1 cellular context compared by ENCODE assay signal in the genomic region with DNA sequence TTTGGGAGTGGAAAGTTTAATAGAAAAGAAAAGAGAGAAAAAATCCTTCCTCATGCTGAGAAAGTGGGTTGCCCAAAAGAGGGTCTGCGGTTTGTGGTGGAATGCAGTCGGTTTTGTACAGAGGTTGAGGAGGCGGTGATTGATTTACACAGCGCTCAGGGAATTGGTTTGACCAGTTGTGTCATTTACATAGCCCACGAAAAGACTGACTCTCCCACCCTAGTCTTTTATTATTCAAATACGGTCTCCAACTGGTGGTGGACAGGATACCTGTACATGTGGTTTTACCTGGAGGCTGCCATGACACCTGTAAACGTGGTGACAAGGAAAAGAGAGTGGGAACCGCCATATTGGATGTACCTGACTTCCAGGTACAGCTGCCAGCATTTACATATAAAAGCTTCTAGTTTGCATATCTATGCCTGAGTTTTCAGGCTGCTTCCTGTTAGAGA.
A peak's percentile ranks its signal among the peaks of the same experiment; 100 is the strongest.
TF ChIP-seq lines count a peak whose summit lies in the region.

No MANE protein-coding gene starts in this region.

TF ChIP-seq in K562, 482 proteins besides CTCF, POLR2A, EP300 and RAD21:
- TF ChIP-seq TBL1XR1 (IDR thresholded peaks at IDR 0.05; ENCODE audit: low read length in 2 of 2) (no peak), CTCFL (IDR thresholded peaks at IDR 0.05; ENCODE audit: borderline replicate concordance, insufficient read depth, low read depth, low read length, poor library complexity, severe bottlenecking) (no peak), LARP7 (IDR thresholded peaks at IDR 0.05) (no peak), MEIS2 (IDR thresholded peaks at IDR 0.05; ENCODE audit: partially characterized antibody) (peak; percentile 8)
TF ChIP-seq in K562: peak in this region for 1.
